In the genomic region with DNA sequence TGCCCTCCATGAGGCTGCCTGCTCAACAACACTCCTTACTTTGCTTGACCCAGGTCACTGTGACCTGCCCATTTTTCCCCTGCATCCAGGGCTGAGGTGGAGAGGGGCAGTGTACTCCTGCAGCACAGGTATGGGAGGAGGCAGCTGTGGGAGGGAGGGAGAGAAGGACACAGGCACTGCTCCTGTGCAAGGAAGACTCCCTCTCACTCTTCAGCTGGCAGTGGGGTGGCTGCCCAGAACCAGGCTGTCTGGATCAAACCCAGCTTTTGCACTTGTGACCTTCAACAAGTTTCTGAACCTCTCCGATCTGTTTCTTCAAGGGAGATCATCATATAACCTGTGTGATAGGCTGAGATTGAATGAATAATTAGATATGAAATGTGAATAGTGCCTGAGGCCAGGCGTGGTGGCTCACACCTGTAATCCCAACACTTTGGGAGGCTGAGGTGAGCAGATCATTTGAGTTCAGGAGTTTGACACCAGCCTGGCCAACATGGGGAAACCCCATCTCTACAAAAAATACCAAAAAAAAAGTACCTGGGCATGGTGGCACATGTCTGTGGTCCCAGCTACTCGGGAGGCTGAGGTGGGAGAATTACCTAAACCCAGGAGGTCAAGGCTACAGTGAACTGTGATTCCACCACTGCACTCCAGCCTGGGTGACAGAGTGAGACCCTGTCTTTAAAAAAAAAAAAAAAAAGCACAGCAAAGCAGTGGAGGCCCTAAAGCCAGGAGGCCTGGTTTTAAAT, we compare ENCODE assay signal across 1 cellular context.
TF ChIP-seq lines count a peak whose summit lies in the region.

No MANE protein-coding gene starts in this region.

TF ChIP-seq in GM12878, 131 proteins besides CTCF, POLR2A, EP300 and RAD21:
- TF ChIP-seq, protein P1, sequence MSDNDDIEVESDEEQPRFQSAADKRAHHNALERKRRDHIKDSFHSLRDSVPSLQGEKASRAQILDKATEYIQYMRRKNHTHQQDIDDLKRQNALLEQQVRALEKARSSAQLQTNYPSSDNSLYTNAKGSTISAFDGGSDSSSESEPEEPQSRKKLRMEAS (IDR thresholded peaks at IDR 0.05; ENCODE audit: low read depth, low read length) = no peak
- TF ChIP-seq, protein P2, sequence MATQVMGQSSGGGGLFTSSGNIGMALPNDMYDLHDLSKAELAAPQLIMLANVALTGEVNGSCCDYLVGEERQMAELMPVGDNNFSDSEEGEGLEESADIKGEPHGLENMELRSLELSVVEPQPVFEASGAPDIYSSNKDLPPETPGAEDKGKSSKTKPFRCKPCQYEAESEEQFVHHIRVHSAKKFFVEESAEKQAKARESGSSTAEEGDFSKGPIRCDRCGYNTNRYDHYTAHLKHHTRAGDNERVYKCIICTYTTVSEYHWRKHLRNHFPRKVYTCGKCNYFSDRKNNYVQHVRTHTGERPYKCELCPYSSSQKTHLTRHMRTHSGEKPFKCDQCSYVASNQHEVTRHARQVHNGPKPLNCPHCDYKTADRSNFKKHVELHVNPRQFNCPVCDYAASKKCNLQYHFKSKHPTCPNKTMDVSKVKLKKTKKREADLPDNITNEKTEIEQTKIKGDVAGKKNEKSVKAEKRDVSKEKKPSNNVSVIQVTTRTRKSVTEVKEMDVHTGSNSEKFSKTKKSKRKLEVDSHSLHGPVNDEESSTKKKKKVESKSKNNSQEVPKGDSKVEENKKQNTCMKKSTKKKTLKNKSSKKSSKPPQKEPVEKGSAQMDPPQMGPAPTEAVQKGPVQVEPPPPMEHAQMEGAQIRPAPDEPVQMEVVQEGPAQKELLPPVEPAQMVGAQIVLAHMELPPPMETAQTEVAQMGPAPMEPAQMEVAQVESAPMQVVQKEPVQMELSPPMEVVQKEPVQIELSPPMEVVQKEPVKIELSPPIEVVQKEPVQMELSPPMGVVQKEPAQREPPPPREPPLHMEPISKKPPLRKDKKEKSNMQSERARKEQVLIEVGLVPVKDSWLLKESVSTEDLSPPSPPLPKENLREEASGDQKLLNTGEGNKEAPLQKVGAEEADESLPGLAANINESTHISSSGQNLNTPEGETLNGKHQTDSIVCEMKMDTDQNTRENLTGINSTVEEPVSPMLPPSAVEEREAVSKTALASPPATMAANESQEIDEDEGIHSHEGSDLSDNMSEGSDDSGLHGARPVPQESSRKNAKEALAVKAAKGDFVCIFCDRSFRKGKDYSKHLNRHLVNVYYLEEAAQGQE (IDR thresholded peaks at IDR 0.05; ENCODE audit: low read depth, low read length) = no peak
- no peak for TF ChIP-seq TARDBP (IDR thresholded peaks at IDR 0.05; ENCODE audit: borderline replicate concordance)
- TF ChIP-seq, protein P3, sequence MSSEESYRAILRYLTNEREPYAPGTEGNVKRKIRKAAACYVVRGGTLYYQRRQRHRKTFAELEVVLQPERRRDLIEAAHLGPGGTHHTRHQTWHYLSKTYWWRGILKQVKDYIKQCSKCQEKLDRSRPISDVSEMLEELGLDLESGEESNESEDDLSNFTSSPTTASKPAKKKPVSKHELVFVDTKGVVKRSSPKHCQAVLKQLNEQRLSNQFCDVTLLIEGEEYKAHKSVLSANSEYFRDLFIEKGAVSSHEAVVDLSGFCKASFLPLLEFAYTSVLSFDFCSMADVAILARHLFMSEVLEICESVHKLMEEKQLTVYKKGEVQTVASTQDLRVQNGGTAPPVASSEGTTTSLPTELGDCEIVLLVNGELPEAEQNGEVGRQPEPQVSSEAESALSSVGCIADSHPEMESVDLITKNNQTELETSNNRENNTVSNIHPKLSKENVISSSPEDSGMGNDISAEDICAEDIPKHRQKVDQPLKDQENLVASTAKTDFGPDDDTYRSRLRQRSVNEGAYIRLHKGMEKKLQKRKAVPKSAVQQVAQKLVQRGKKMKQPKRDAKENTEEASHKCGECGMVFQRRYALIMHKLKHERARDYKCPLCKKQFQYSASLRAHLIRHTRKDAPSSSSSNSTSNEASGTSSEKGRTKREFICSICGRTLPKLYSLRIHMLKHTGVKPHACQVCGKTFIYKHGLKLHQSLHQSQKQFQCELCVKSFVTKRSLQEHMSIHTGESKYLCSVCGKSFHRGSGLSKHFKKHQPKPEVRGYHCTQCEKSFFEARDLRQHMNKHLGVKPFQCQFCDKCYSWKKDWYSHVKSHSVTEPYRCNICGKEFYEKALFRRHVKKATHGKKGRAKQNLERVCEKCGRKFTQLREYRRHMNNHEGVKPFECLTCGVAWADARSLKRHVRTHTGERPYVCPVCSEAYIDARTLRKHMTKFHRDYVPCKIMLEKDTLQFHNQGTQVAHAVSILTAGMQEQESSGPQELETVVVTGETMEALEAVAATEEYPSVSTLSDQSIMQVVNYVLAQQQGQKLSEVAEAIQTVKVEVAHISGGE (CRISPR knock-in tag; IDR thresholded peaks at IDR 0.05) = no peak
- no peak for TF ChIP-seq SKIL (IDR thresholded peaks at IDR 0.05; ENCODE audit: low read depth, poor library complexity, severe bottlenecking)
- no peak for TF ChIP-seq IRF5 (IDR thresholded peaks at IDR 0.05; ENCODE audit: borderline replicate concordance)
- no peak for TF ChIP-seq FOS (IDR thresholded peaks at IDR 0.05; ENCODE audit: borderline replicate concordance, extremely low read depth, insufficient read length)
- TF ChIP-seq RELB (IDR thresholded peaks at IDR 0.05; ENCODE audit: low read depth) = 0 out of 2 replicates have a peak, but pooled peaks have one; percentile 32
- no peak for TF ChIP-seq NRF1 (conservative IDR thresholded peaks at IDR 0.05; ENCODE audit: low read depth, low read length)
- TF ChIP-seq NR2F1 (conservative IDR thresholded peaks at IDR 0.05) = peak; percentile 53; the same call in 1 of the 2 replicates
- TF ChIP-seq ZBTB33 (IDR thresholded peaks at IDR 0.05) = no peak
- peak in 1 of 2 experiments; percentile 73; a peak in 2 of 4 replicates for TF ChIP-seq BHLHE40 (IDR thresholded peaks at IDR 0.05; ENCODE audit: borderline replicate concordance in 1 of 2, low read depth in 2 of 2, low read length in 1 of 2)
- TF ChIP-seq, protein P4, sequence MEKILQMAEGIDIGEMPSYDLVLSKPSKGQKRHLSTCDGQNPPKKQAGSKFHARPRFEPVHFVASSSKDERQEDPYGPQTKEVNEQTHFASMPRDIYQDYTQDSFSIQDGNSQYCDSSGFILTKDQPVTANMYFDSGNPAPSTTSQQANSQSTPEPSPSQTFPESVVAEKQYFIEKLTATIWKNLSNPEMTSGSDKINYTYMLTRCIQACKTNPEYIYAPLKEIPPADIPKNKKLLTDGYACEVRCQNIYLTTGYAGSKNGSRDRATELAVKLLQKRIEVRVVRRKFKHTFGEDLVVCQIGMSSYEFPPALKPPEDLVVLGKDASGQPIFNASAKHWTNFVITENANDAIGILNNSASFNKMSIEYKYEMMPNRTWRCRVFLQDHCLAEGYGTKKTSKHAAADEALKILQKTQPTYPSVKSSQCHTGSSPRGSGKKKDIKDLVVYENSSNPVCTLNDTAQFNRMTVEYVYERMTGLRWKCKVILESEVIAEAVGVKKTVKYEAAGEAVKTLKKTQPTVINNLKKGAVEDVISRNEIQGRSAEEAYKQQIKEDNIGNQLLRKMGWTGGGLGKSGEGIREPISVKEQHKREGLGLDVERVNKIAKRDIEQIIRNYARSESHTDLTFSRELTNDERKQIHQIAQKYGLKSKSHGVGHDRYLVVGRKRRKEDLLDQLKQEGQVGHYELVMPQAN (conservative IDR thresholded peaks at IDR 0.05) = no peak
- TF ChIP-seq RUNX3 (IDR thresholded peaks at IDR 0.05; ENCODE audit: low read length) = no peak
- TF ChIP-seq SPI1 (IDR thresholded peaks at IDR 0.05; ENCODE audit: borderline replicate concordance, insufficient read depth, low read depth, low read length) = no peak
- no peak for TF ChIP-seq JUNB (IDR thresholded peaks at IDR 0.05)
- TF ChIP-seq DPF2 (IDR thresholded peaks at IDR 0.05) = no peak
- TF ChIP-seq EGR1 (IDR thresholded peaks at IDR 0.05; ENCODE audit: borderline replicate concordance in 1 of 2, low read depth in 2 of 2, low read length in 2 of 2) = no peak
